Comparison of ENCODE assay signal across 8 cellular contexts in the genomic region with DNA sequence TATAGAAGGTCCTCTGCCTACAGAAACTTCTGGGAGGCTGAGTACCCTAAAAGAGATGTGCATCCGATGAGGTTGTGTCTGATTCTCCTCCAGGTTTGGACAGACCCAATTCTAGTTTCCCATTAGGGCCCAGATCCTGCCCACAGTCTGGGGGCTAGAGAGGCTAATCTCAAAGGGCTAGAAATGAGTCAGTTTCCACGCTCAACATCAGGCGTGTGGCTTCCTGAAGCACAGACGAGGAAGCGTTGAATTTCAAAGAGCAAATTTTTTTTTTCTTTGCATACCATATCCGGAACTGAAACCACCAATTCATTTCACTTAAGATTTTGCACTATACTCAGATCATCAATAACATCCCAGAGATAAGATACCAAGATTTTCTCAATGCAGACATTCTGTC.
DNase-seq lines count a peak whose midpoint lies in the region; ATAC-seq and TF ChIP-seq lines count a peak whose summit lies in the region.

No MANE protein-coding gene starts in this region.

- no peak for TF ChIP-seq CTCF in choroid plexus epithelial cell (conservative IDR thresholded peaks at IDR 0.05; ENCODE audit: low read depth, low read length)

- no peak overlapping the region for H3K4me3 ChIP-seq in choroid plexus epithelial cell (ENCODE audit: low read depth, low read length)

- DNase-seq in T-helper 17 cell = peak; percentile 19 to 48 (median 22)
- peak; percentile 63 for DNase-seq in choroid plexus epithelial cell (ENCODE audit: low read depth)
- peak; percentile 48 for DNase-seq in stimulated activated naive CD4-positive, alpha-beta T cell treated with Interleukin-2 at 50 U/mL for 16 hours (lab: John Stamatoyannopoulos, UW)
- no peak for DNase-seq in COR-L47 (lab: John Stamatoyannopoulos, UW)
- DNase-seq in AG20443 (ENCODE audit: low spot score) = no peak
- no peak for DNase-seq in COLO829 (ENCODE audit: low spot score)

- H3K4me1 Mint-ChIP-seq in T-helper 17 cell = peaks cover 33% of the 10 kb centered on the region

- H3K36me3 Mint-ChIP-seq in T-helper 17 cell (ENCODE audit: low read depth) = no peaks in the 10 kb centered on the region

- H3K4me3 Mint-ChIP-seq in T-helper 17 cell = peak overlapping the region; percentile 87

- peak overlapping the region; percentile 92 for H3K27ac Mint-ChIP-seq in T-helper 17 cell

- peak; percentile 94 for ATAC-seq in GM18867 (IDR thresholded peaks at IDR 0.05; ENCODE audit: unreplicated experiment)
- ATAC-seq in HG02973 (IDR thresholded peaks at IDR 0.05; ENCODE audit: unreplicated experiment) = peak; percentile 89
- peak; percentile 92 for ATAC-seq in T-helper 17 cell

- no peaks in the 10 kb centered on the region for H3K9me3 ChIP-seq in T-helper 17 cell (ENCODE audit: control insufficient read depth, low read length, poor library complexity, severe bottlenecking)

- peaks cover 6% of the 10 kb centered on the region for H3K27me3 Mint-ChIP-seq in T-helper 17 cell

Comparison
In these comparisons a context has a peak if more than half of its experiments do, and no peak if none do; other contexts are left out.
1. DNase-seq: peak in T-helper 17 cell (3 of 3), choroid plexus epithelial cell (single experiment) and stimulated activated naive CD4-positive, alpha-beta T cell treated with Interleukin-2 at 50 U/mL for 16 hours (single experiment); none in COR-L47 (single experiment), AG20443 (single experiment) and COLO829 (single experiment).
2. Peak in every context shown above with its lines, with median percentiles within 50 percentile points of each other: ATAC-seq.